11 cellular contexts compared by ENCODE assay signal in genomic region chr6:28269492-28269891, GRCh38. TPM values are rescaled to one million over a fixed set of nuclear protein-coding genes. Genes with fewer than 3 reads are reported as not detected.
DNase-seq lines count a peak whose midpoint lies in the region; TF ChIP-seq lines count a peak whose summit lies in the region.
"Had no signal": no experiment of that assay in that cellular context is flagged by ENCODE, and none has a peak within 500 bp of the region (broad histone marks: within the 10 kb centered on the region; RNA-seq: fewer than 3 reads in every experiment).

No MANE protein-coding gene starts in this region.

- DNase-seq in 8988T, result peak; percentile 31
- peak; percentile 87 for DNase-seq in EL
- DNase-seq in SW 1271 (lab: John Stamatoyannopoulos, UW), result peak; percentile 80 to 91
- DNase-seq in fibroblast of pulmonary artery (ENCODE audit: low read depth), result peak; percentile 88
- no peak for DNase-seq in activated effector memory CD4-positive, alpha-beta T cell treated with anti-CD3 and anti-CD28 coated beads, Interleukin-2, amount 50 U/mL, for 16 hours
- DNase-seq in occipital lobe (lab: John Stamatoyannopoulos, UW), result no peak
- DNase-seq in NCI-H2227 (lab: John Stamatoyannopoulos, UW; ENCODE audit: unreplicated experiment), result no peak
- no peak for DNase-seq in NCI-H2081 (lab: John Stamatoyannopoulos, UW)
- DNase-seq: left ventricle myocardium superior; NCI-H510A treated with DMSO at 0.1 percent for 48 hours; stimulated activated CD4-positive, alpha-beta T cell treated with anti-CD3 and anti-CD28 coated beads, Interleukin-2, amount 100 ng/mL, for 24 hours had no signal

- no peak overlapping the region for H3K4me3 ChIP-seq in fibroblast of pulmonary artery (replicated peaks; ENCODE audit: low read depth, low read length)

- no peak for TF ChIP-seq CTCF in fibroblast of pulmonary artery (IDR thresholded peaks at IDR 0.05; ENCODE audit: low read length, missing control alignments)

RNA-seq across cellular contexts. Expression of gene ZSCAN26, which starts 2.5 kb away (rescaled TPM):
- total RNA-seq in occipital lobe, result 40.7 TPM

RNA-seq across cellular contexts. Expression of gene NKAPL, which starts 10.4 kb away (rescaled TPM):
- total RNA-seq in occipital lobe, result 4.1 TPM

RNA-seq across cellular contexts. Expression of gene PGBD1, which starts 11.9 kb away (rescaled TPM):
- 17.0 TPM for total RNA-seq in occipital lobe

RNA-seq across cellular contexts. Expression of gene ZKSCAN4, which starts 17.4 kb away (rescaled TPM):
- 10.3 TPM for total RNA-seq in occipital lobe

RNA-seq across cellular contexts. Expression of gene ZSCAN9, which starts 44.4 kb away (rescaled TPM):
- 38.4 TPM for total RNA-seq in occipital lobe

Comparison
In these comparisons a context has a peak if more than half of its experiments do, and no peak if none do; other contexts are left out.
1. DNase-seq: peak in 8988T (single experiment), EL (single experiment), SW 1271 (2 of 2) and fibroblast of pulmonary artery (single experiment); none in activated effector memory CD4-positive, alpha-beta T cell treated with anti-CD3 and anti-CD28 coated beads, Interleukin-2, amount 50 U/mL, for 16 hours (single experiment), occipital lobe (single experiment), NCI-H2227 (single experiment) and NCI-H2081 (0 of 2).